In the genomic region with DNA sequence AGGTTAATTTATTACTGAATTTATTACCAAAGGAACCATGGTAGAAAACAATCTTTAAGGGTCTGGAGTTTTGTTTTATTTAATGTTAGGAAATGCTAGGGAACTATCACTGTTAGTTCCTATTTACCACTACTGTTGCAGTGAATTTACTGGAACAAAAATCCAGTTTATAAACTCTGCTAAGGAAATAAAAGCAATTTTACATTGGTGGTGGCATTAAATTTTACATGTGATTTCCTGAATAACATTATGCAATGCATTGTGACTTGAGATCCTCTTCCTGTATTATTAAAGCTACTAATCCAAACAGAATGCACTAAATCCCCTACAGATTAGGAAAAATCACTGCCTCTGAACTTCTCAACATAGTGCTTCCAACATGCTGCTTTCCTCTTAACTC, we compare ENCODE assay signal across 23 cellular contexts.
"Had no signal": no experiment of that assay in that cellular context is flagged by ENCODE, and none has a peak within 500 bp of the region (broad histone marks: within the 10 kb centered on the region; RNA-seq: fewer than 3 reads in every experiment).

No MANE protein-coding gene starts in this region.

- H3K36me3 ChIP-seq: gastrocnemius medialis, left lung, neural progenitor cell, sigmoid colon, spleen, thoracic aorta, tibial nerve, upper lobe of left lung, uterus had no signal

- H3K79me2 ChIP-seq: hepatocyte, parathyroid adenoma had no signal

- H3K9me3 ChIP-seq: gastrocnemius medialis, sigmoid colon, spleen, thoracic aorta, tibial nerve, upper lobe of left lung, uterus had no signal

- H3K9ac ChIP-seq: neural progenitor cell, parathyroid adenoma had no signal

- H3K27me3 ChIP-seq: gastrocnemius medialis, hepatocyte, neural progenitor cell, sigmoid colon, spleen, tibial nerve, upper lobe of left lung, uterus had no signal

- H3K4me1 ChIP-seq: gastrocnemius medialis, neural progenitor cell, parathyroid adenoma, spleen, upper lobe of left lung, uterus had no signal

- H3K4me2 ChIP-seq: hepatocyte, neural progenitor cell had no signal

- H3K27ac ChIP-seq: gastrocnemius medialis, hepatocyte, left lung, neural progenitor cell, parathyroid adenoma, sigmoid colon, skin epidermis, spleen, thoracic aorta, tibial nerve, upper lobe of left lung, uterus had no signal

- H3K4me3 ChIP-seq: gastrocnemius medialis, hepatocyte, left lung, neural progenitor cell, sigmoid colon, skin epidermis, spleen, thoracic aorta, tibial nerve, upper lobe of left lung, uterus had no signal

- H2AFZ ChIP-seq: hepatocyte, neural progenitor cell, parathyroid adenoma had no signal

- DNase-seq: effector memory CD4-positive, alpha-beta T cell; erythroblast; gastrocnemius medialis; head of caudate nucleus; left cardiac atrium; left lung; mammary epithelial cell; mesendoderm; midbrain; naive thymus-derived CD4-positive, alpha-beta T cell; right cardiac atrium; sigmoid colon; spleen; stimulated activated CD4-positive, alpha-beta T cell treated with anti-CD3 and anti-CD28 coated beads, Interleukin-2, amount 100 ng/mL, for 48 hours; stimulated activated naive B cell treated with anti-CD40 and anti-IgM and Interleukin-4, amounts not matched to agents 10 μg/mL and 1 μg/mL and 100 μg/mL, for 72 hours; upper lobe of left lung; uterus had no signal

- ATAC-seq: gastrocnemius medialis; left cardiac atrium; left lung; naive thymus-derived CD4-positive, alpha-beta T cell; right cardiac atrium; stimulated activated naive B cell treated with anti-CD40 and anti-IgM and Interleukin-4, amounts not matched to agents 10 μg/mL and 1 μg/mL and 100 μg/mL, for 72 hours had no signal
